Comparison of ENCODE assay signal across 13 cellular contexts in the genomic region with DNA sequence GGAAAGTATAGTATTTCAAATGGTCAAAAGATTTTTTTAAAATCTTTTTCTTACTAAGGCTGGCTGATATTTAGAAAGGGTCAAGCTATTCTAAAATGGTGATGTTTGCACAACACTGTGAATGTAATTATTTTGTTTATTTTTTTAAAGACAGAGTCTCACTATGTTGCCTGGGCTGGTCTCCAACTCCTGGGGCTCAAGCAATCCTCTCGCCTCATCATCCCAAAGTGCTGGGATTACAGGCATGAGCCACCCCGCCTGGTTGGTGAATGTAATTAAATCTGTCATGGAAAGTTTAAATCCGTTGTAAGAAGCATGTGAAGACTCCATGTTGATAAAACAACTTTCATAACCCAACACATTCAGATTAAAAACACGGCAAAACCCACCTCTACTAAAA. TPM values are rescaled to one million over a fixed set of nuclear protein-coding genes. Genes with fewer than 3 reads are reported as not detected.
DNase-seq lines count a peak whose midpoint lies in the region; ATAC-seq, FAIRE-seq and TF ChIP-seq lines count a peak whose summit lies in the region.
"Had no signal": no experiment of that assay in that cellular context is flagged by ENCODE, and none has a peak within 500 bp of the region (broad histone marks: within the 10 kb centered on the region; RNA-seq: fewer than 3 reads in every experiment).

No MANE protein-coding gene starts in this region.

- intact Hi-C loops in esophagus squamous epithelium (cut with DNase I) = no loop called here

- POLR2A ChIA-PET in A549 (lab: Yijun Ruan, JAX) = no interaction called here

- TF ChIP-seq POLR2A in A549 (IDR thresholded peaks at IDR 0.05; ENCODE audit: low read length) (no peak), esophagus squamous epithelium (IDR thresholded peaks at IDR 0.05) (no peak)

- DNase-seq in A549 (ENCODE audit: low read depth in 1 of 2, low spot score in 1 of 2) (no peak), HAP-1 (ENCODE audit: low spot score in 2 of 2) (peak; percentile 19 to 35), kidney tubule cell (ENCODE audit: low spot score) (no peak), esophagus squamous epithelium (lab: John Stamatoyannopoulos, UW) (no peak), hippocampal formation (lab: John Stamatoyannopoulos, UW) (no peak)
- no peak for DNase-seq in stimulated activated naive CD8-positive, alpha-beta T cell treated with anti-CD3 and anti-CD28 coated beads, Interleukin-15, amount 100 ng/mL, for 72 hours
- DNase-seq: activated naive CD8-positive, alpha-beta T cell treated with anti-CD3 and anti-CD28 coated beads for 36 hours; AML-193; gastrocnemius medialis; MV-4-11; stimulated activated CD4-positive, alpha-beta T cell treated with anti-CD3 and anti-CD28 coated beads, Interleukin-2, amount 100 ng/mL, for 48 hours had no signal

- 76% methylated on average over 4 of the region's 4 CpGs for WGBS in A549 (ENCODE audit: missing lambda C conversion rate)
- WGBS in esophagus squamous epithelium, 2 donors = 53 to 54% methylated on average over 4 of the region's 4 CpGs

- TF ChIP-seq EP300 in A549 (IDR thresholded peaks at IDR 0.05) = no peak

- peak overlapping the region; percentile 88 for H3K4me3 Mint-ChIP-seq in activated T-helper 17 cell treated with anti-CD3 and anti-CD28 coated beads, Interleukin-2, amount 50 U/mL, for 72 hours
- no peak overlapping the region for H3K4me3 Mint-ChIP-seq in stimulated activated naive CD8-positive, alpha-beta T cell treated with anti-CD3 and anti-CD28 coated beads, Interleukin-15, amount 100 ng/mL, for 72 hours

- in situ Hi-C loops in HAP-1 (cut with MboI; ENCODE audit: low sequenced_read_pairs) = loop anchor here (10.0 to 25.0 kb wide), 2 partner anchors 176 to 369 kb away; no protein-coding TSS in a partner anchor

- H3K27ac Mint-ChIP-seq in activated T-helper 17 cell treated with anti-CD3 and anti-CD28 coated beads, Interleukin-2, amount 50 U/mL, for 72 hours = no peak overlapping the region
- H3K27ac Mint-ChIP-seq in stimulated activated naive CD8-positive, alpha-beta T cell treated with anti-CD3 and anti-CD28 coated beads, Interleukin-15, amount 100 ng/mL, for 72 hours = no peak overlapping the region
- H3K27ac Mint-ChIP-seq: activated naive CD8-positive, alpha-beta T cell treated with anti-CD3 and anti-CD28 coated beads for 36 hours had no signal

- no peaks in the 10 kb centered on the region for H3K27me3 ChIP-seq in HAP-1 (ENCODE audit: low read depth)
- no peaks in the 10 kb centered on the region; the same call in 1 of the 2 replicates for H3K27me3 ChIP-seq in iPS-20b (ENCODE audit: insufficient read depth, low read length)
- no peaks in the 10 kb centered on the region for H3K27me3 ChIP-seq in esophagus squamous epithelium
- H3K27me3 ChIP-seq: gastrocnemius medialis had no signal

- H3K36me3 ChIP-seq in HAP-1 (replicated peaks) = no peaks in the 10 kb centered on the region
- H3K36me3 ChIP-seq in iPS-20b (ENCODE audit: insufficient read depth, low read depth, low read length) = peaks cover 14% of the 10 kb centered on the region; the same call in 1 of the 2 replicates
- H3K36me3 ChIP-seq in esophagus squamous epithelium = no peaks in the 10 kb centered on the region
- H3K36me3 ChIP-seq: gastrocnemius medialis had no signal

- H3K4me1 Mint-ChIP-seq in activated T-helper 17 cell treated with anti-CD3 and anti-CD28 coated beads, Interleukin-2, amount 50 U/mL, for 72 hours = peaks cover 11% of the 10 kb centered on the region
- H3K4me1 Mint-ChIP-seq in stimulated activated naive CD8-positive, alpha-beta T cell treated with anti-CD3 and anti-CD28 coated beads, Interleukin-15, amount 100 ng/mL, for 72 hours = peaks cover 37% of the 10 kb centered on the region

- H3K9ac ChIP-seq in iPS-20b (ENCODE audit: low read depth, low read length) = peak overlapping the region; percentile 93; the same call in 1 of the 2 replicates

- H3K9me3 ChIP-seq in A549 = no peaks in the 10 kb centered on the region
- H3K9me3 ChIP-seq in HAP-1 = no peaks in the 10 kb centered on the region
- no peaks in the 10 kb centered on the region for H3K9me3 ChIP-seq in iPS-20b (ENCODE audit: insufficient read depth, low read depth, low read length)
- no peaks in the 10 kb centered on the region for H3K9me3 ChIP-seq in esophagus squamous epithelium
- H3K9me3 ChIP-seq: gastrocnemius medialis had no signal

- CTCF ChIA-PET in A549 (lab: Yijun Ruan, JAX) = interaction anchor here (0.6 to 2.9 kb wide), 5 partner anchors 10 to 862 kb away, joined by 3 to 19 read pairs (median 4); no protein-coding TSS in a partner anchor

- H3K27ac ChIP-seq in A549 (no peak overlapping the region), iPS-20b (ENCODE audit: low read length) (no peak overlapping the region), esophagus squamous epithelium (peak overlapping the region in 2 of 4 donors; percentile 10 to 57)

- H3K9me3 Mint-ChIP-seq in activated T-helper 17 cell treated with anti-CD3 and anti-CD28 coated beads, Interleukin-2, amount 50 U/mL, for 72 hours = no peaks in the 10 kb centered on the region
- H3K9me3 Mint-ChIP-seq in stimulated activated naive CD8-positive, alpha-beta T cell treated with anti-CD3 and anti-CD28 coated beads, Interleukin-15, amount 100 ng/mL, for 72 hours = no peaks in the 10 kb centered on the region
- H3K9me3 Mint-ChIP-seq: activated naive CD8-positive, alpha-beta T cell treated with anti-CD3 and anti-CD28 coated beads for 36 hours had no signal

- no peak for FAIRE-seq in A549 (lab: Jason Lieb, UNC)

- H3K4me3 ChIP-seq in A549 (no peak overlapping the region), HAP-1 (no peak overlapping the region), iPS-20b (ENCODE audit: low read length) (peak overlapping the region; percentile 95; the same call in 1 of the 2 replicates), esophagus squamous epithelium (peak overlapping the region in 1 of 4 donors; percentile 98)

- no peaks in the 10 kb centered on the region for H3K27me3 Mint-ChIP-seq in activated T-helper 17 cell treated with anti-CD3 and anti-CD28 coated beads, Interleukin-2, amount 50 U/mL, for 72 hours
- peaks cover 8% of the 10 kb centered on the region for H3K27me3 Mint-ChIP-seq in stimulated activated naive CD8-positive, alpha-beta T cell treated with anti-CD3 and anti-CD28 coated beads, Interleukin-15, amount 100 ng/mL, for 72 hours
- H3K27me3 Mint-ChIP-seq: activated naive CD8-positive, alpha-beta T cell treated with anti-CD3 and anti-CD28 coated beads for 36 hours had no signal

- peaks cover 7% of the 10 kb centered on the region for H3K36me3 Mint-ChIP-seq in activated T-helper 17 cell treated with anti-CD3 and anti-CD28 coated beads, Interleukin-2, amount 50 U/mL, for 72 hours (ENCODE audit: low read depth)

- TF ChIP-seq CTCF in A549 (IDR thresholded peaks at IDR 0.05) (no peak), esophagus squamous epithelium (IDR thresholded peaks at IDR 0.05) (no peak)

- H3K4me1 ChIP-seq in A549 (peaks cover 38% of the 10 kb centered on the region), HAP-1 (peaks cover 20% of the 10 kb centered on the region), iPS-20b (ENCODE audit: insufficient read depth, low read length) (peaks cover 12% of the 10 kb centered on the region; the same call in 1 of the 2 replicates), esophagus squamous epithelium (peaks cover 6 to 56% (median 16%) of the 10 kb centered on the region in 3 donors)

- no peak for TF ChIP-seq RAD21 in A549 (conservative IDR thresholded peaks at IDR 0.05 in 1 of 2, IDR thresholded peaks at IDR 0.05 in 1 of 2)

- no peak for ATAC-seq in A549
- ATAC-seq in activated T-helper 17 cell treated with anti-CD3 and anti-CD28 coated beads, Interleukin-2, amount 50 U/mL, for 72 hours (replicated peaks) = no peak
- ATAC-seq in stimulated activated naive CD8-positive, alpha-beta T cell treated with anti-CD3 and anti-CD28 coated beads, Interleukin-15, amount 100 ng/mL, for 72 hours = no peak
- ATAC-seq: gastrocnemius medialis had no signal

- H3K4me2 ChIP-seq in A549 = peak overlapping the region; percentile 90

TF ChIP-seq in A549, 52 proteins besides CTCF, POLR2A, EP300 and RAD21:
- TF ChIP-seq POLR2AphosphoS2 (conservative IDR thresholded peaks at IDR 0.05; ENCODE audit: low read length) (no peak), EHMT2 (IDR thresholded peaks at IDR 0.05; ENCODE audit: low read depth) (no peak), ZSCAN20 (CRISPR knock-in tag; IDR thresholded peaks at IDR 0.05) (no peak), MAFK (IDR thresholded peaks at IDR 0.05; ENCODE audit: partially characterized antibody) (no peak)

RNA-seq across cellular contexts. Expression of a gene that starts 2.6 kb away (rescaled TPM):
- 20.9 and 22.8 TPM in 2 replicates for polyA plus RNA-seq in A549 (2011; rRNA removed)
- polyA plus RNA-seq in A549 (2012; cell fraction: cytosol; rRNA removed) = 6.6 and 8.1 TPM in 2 replicates
- polyA plus RNA-seq in A549 (2012; cell fraction: nucleus; rRNA removed) = 2.1 and 3.4 TPM in 2 replicates
- 15.0 to 18.0 TPM (median 16.4 TPM) in 3 replicates for polyA plus RNA-seq in A549 (2017; fragmentation: RNase III; extraction: RNeasy Plus Mini Kit Qiagen cat#74134 plus additional on column Dnase treatment)
- polyA minus RNA-seq in A549 (2011; rRNA and poly(A)+ RNA removed) = 11.1 and 11.8 TPM in 2 replicates
- 1 to 10 TPM; 7.7 to 8.3 TPM for total RNA-seq in activated T-helper 17 cell treated with anti-CD3 and anti-CD28 coated beads, Interleukin-2, amount 50 U/mL, for 72 hours
- 10 to 100 TPM in 3 of 4 donors, 1 to 10 TPM in 1; 9.1 to 14.7 (median 12.3) TPM for total RNA-seq in esophagus squamous epithelium

Comparison
In these comparisons a context has a peak if more than half of its experiments do, and no peak if none do; other contexts are left out.
1. DNase-seq: peak in HAP-1 (2 of 2); none in A549 (0 of 2), kidney tubule cell (single experiment), esophagus squamous epithelium (single experiment), stimulated activated naive CD8-positive, alpha-beta T cell treated with anti-CD3 and anti-CD28 coated beads, Interleukin-15, amount 100 ng/mL, for 72 hours (0 of 2) and hippocampal formation (0 of 2).